Comparison of ENCODE assay signal across 11 cellular contexts in genomic region chr6:90502866-90503407, GRCh38.
A peak's percentile ranks its signal among the peaks of the same experiment; 100 is the strongest.
DNase-seq lines count a peak whose midpoint lies in the region; ATAC-seq, FAIRE-seq and TF ChIP-seq lines count a peak whose summit lies in the region.
"Had no signal": no experiment of that assay in that cellular context is flagged by ENCODE, and none has a peak within 500 bp of the region (broad histone marks: within the 10 kb centered on the region; RNA-seq: fewer than 3 reads in every experiment).

No MANE protein-coding gene starts in this region.

- peaks cover 11% of the 10 kb centered on the region for H3K4me1 ChIP-seq in hepatocyte (ENCODE audit: insufficient read depth)

- H3K36me3 ChIP-seq in hepatocyte (replicated peaks; ENCODE audit: insufficient read depth, low read depth): no peaks in the 10 kb centered on the region

- H4K20me1 ChIP-seq in hepatocyte (ENCODE audit: insufficient read depth, poor library complexity, severe bottlenecking): no peaks in the 10 kb centered on the region

- 79% methylated on average over 3 of the region's 3 CpGs for WGBS in hepatocyte (ENCODE audit: low lambda C conversion rate, missing lambda C conversion rate)

- no peak overlapping the region for H2AFZ ChIP-seq in hepatocyte

- peak overlapping the region; percentile 28 for H3K4me2 ChIP-seq in hepatocyte

- no peaks in the 10 kb centered on the region for H3K27me3 ChIP-seq in hepatocyte

- H3K9me2 ChIP-seq in hepatocyte (replicated peaks; ENCODE audit: insufficient read depth): no peaks in the 10 kb centered on the region

- H3K9me3 ChIP-seq in hepatocyte (ENCODE audit: low read depth): no peaks in the 10 kb centered on the region

- DNase-seq in GM12891 (ENCODE audit: insufficient read length, low spot score) (no peak), LoVo (ENCODE audit: low spot score) (peak; percentile 55), hepatocyte (ENCODE audit: low spot score) (peak; percentile 52)
- DNase-seq in stimulated activated CD8-positive, alpha-beta memory T cell treated with anti-CD3 and anti-CD28 coated beads, Interleukin-4, amount 100 ng/mL, for 48 hours: no peak
- DNase-seq in stimulated activated CD4-positive, alpha-beta T cell treated with anti-CD3 and anti-CD28 coated beads, Interleukin-15, amount 100 ng/mL, for 24 hours: no peak
- DNase-seq: mammary epithelial cell had no signal

- TF ChIP-seq POLR2A in GM12891 (IDR thresholded peaks at IDR 0.05; ENCODE audit: low read depth, low read length): no peak

- H3K79me2 ChIP-seq in hepatocyte: no peaks in the 10 kb centered on the region

- peak; percentile 52 for ATAC-seq in GM21723 (IDR thresholded peaks at IDR 0.05; ENCODE audit: unreplicated experiment)
- ATAC-seq in HG02798 (IDR thresholded peaks at IDR 0.05; ENCODE audit: poor library complexity, unreplicated experiment): no peak
- no peak for ATAC-seq in GM21528 (IDR thresholded peaks at IDR 0.05; ENCODE audit: low FRiP score, unreplicated experiment)

- FAIRE-seq in GM12891 (lab: Jason Lieb, UNC): peak; percentile 5
- FAIRE-seq: endometrium had no signal

- no peak overlapping the region for H3K4me3 ChIP-seq in hepatocyte

- no peak for TF ChIP-seq CTCF in hepatocyte (IDR thresholded peaks at IDR 0.05; ENCODE audit: poor library complexity)

- H3K27ac ChIP-seq in hepatocyte: peak overlapping the region; percentile 76
- H3K27ac ChIP-seq: VCaP had no signal

TF ChIP-seq in GM12891, 5 proteins besides CTCF, POLR2A, EP300 and RAD21:
- TF ChIP-seq TAF1 (IDR thresholded peaks at IDR 0.05; ENCODE audit: low read depth, low read length) (no peak), SPI1 (IDR thresholded peaks at IDR 0.05; ENCODE audit: low read depth, low read length) (no peak), PAX5 (IDR thresholded peaks at IDR 0.05; ENCODE audit: insufficient read depth, low read length, severe bottlenecking) (no peak), POU2F2 (IDR thresholded peaks at IDR 0.05; ENCODE audit: low read depth, low read length) (no peak), POLR2AphosphoS5 (IDR thresholded peaks at IDR 0.05; ENCODE audit: low read depth, low read length) (no peak)

Comparison
In these comparisons a context has a peak if more than half of its experiments do, and no peak if none do; other contexts are left out.
1. DNase-seq: peak in LoVo (single experiment) and hepatocyte (single experiment); none in GM12891 (single experiment), stimulated activated CD8-positive, alpha-beta memory T cell treated with anti-CD3 and anti-CD28 coated beads, Interleukin-4, amount 100 ng/mL, for 48 hours (single experiment) and stimulated activated CD4-positive, alpha-beta T cell treated with anti-CD3 and anti-CD28 coated beads, Interleukin-15, amount 100 ng/mL, for 24 hours (single experiment).